10 cellular contexts compared by ENCODE assay signal in the genomic region with DNA sequence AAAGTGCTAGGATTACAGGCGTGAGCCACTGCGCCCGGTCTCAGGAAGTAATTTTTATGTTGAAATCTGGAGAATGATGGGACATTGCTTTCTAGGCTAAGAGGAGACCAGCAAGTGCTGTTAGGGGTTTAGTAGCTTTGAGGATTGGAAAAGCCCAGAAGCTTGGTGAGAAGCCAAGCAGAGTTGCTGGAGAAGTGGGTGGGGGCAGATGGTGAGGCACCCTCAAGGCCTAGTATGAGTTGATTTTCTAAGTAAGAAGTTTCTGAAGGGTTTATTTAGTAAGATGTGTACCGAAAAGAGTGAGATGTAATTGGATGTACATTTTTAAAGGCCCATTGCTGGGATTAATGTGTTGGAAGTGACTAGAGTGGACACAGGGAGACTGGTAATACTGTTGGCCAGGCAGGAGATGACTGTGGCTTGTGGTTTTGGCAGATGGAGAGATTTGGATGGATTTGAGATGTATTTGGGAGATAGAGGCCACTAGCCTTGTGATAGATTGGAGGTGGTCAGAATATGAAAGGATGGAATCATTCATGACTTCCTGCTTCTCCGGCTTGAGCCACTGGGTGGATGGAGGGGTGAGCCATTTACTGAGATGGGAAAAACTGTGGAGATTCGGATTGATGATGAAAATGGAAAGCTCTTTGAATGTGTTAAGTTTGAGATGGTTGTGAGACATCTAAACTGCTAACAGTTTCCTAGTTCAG. TPM values are rescaled to one million over a fixed set of nuclear protein-coding genes. Genes with fewer than 3 reads are reported as not detected.
DNase-seq lines count a peak whose midpoint lies in the region; ATAC-seq and TF ChIP-seq lines count a peak whose summit lies in the region.
"Had no signal": no experiment of that assay in that cellular context is flagged by ENCODE, and none has a peak within 500 bp of the region (broad histone marks: within the 10 kb centered on the region; RNA-seq: fewer than 3 reads in every experiment).

No MANE protein-coding gene starts in this region.

- BruUV-seq in A673 (replicated peaks; lab: Mats Ljungman, UMichigan): no TSS peak

- H3K4me1 Mint-ChIP-seq in activated CD8-positive, alpha-beta T cell treated with anti-CD3 and anti-CD28 coated beads for 36 hours (ENCODE audit: low read depth): peaks cover 26% of the 10 kb centered on the region

- POLR2A ChIA-PET in activated CD8-positive, alpha-beta T cell treated with anti-CD3 and anti-CD28 coated beads for 36 hours (lab: Charles Lee): no interaction called here
- POLR2A ChIA-PET in A673 (lab: Charles Lee; ENCODE audit: low non-redundant PET): no interaction called here

- WGBS in psoas muscle, 3 donors: 91 to 95% (median 93%) methylated on average over 6 of the region's 6 CpGs

- peaks cover 3% of the 10 kb centered on the region for H3K9me3 Mint-ChIP-seq in activated CD8-positive, alpha-beta T cell treated with anti-CD3 and anti-CD28 coated beads for 36 hours

- peaks cover 15% of the 10 kb centered on the region for H3K36me3 Mint-ChIP-seq in activated CD8-positive, alpha-beta T cell treated with anti-CD3 and anti-CD28 coated beads for 36 hours (ENCODE audit: low read depth)

- H3K27me3 ChIP-seq in DND-41 (ENCODE audit: insufficient read depth, low read length, poor library complexity): no peaks in the 10 kb centered on the region
- no peaks in the 10 kb centered on the region for H3K27me3 ChIP-seq in A673 (replicated peaks; ENCODE audit: insufficient read depth, low read depth, low read length, poor library complexity)
- H3K27me3 ChIP-seq in psoas muscle (ENCODE audit: insufficient read depth in 3 of 3, low read length in 2 of 3): no peaks in the 10 kb centered on the region
- H3K27me3 ChIP-seq: suprapubic skin had no signal

- no peak overlapping the region for H2AFZ ChIP-seq in DND-41 (ENCODE audit: low read depth, low read length)

- no peaks in the 10 kb centered on the region for H4K20me1 ChIP-seq in DND-41 (ENCODE audit: insufficient read depth, low read length)

- H3K9me3 ChIP-seq in DND-41 (ENCODE audit: insufficient read depth, low read length, severe bottlenecking) (no peaks in the 10 kb centered on the region), A673 (ENCODE audit: low read depth, low read length, poor library complexity, severe bottlenecking) (no peaks in the 10 kb centered on the region), psoas muscle (no peaks in the 10 kb centered on the region)
- H3K9me3 ChIP-seq: suprapubic skin had no signal

- no peaks in the 10 kb centered on the region for H3K27me3 Mint-ChIP-seq in activated CD8-positive, alpha-beta T cell treated with anti-CD3 and anti-CD28 coated beads for 36 hours

- H3K36me3 ChIP-seq in DND-41 (ENCODE audit: insufficient read depth, low read length) (peaks cover 11% of the 10 kb centered on the region; the same call in 1 of the 2 replicates), A673 (ENCODE audit: insufficient read depth, low read length, poor library complexity, severe bottlenecking) (peaks cover 6% of the 10 kb centered on the region), psoas muscle (ENCODE audit: insufficient read depth in 1 of 2, low read depth in 1 of 2) (peaks cover 0 to 26% of the 10 kb centered on the region in 2 donors)

- DNase-seq in DND-41 (no peak), HFF-Myc (ENCODE audit: extremely low read depth, low read depth) (peak; percentile 19), glomerular visceral epithelial cell (ENCODE audit: extremely low spot score) (peak; percentile 58), activated gamma-delta T cell treated with Interleukin-2 at 50 U/mL for 16 hours (no peak), A673 (ENCODE audit: low spot score) (no peak), psoas muscle (no peak)
- DNase-seq in activated CD8-positive, alpha-beta T cell treated with anti-CD3 and anti-CD28 coated beads for 36 hours: peak; percentile 31
- no peak for DNase-seq in activated CD4-positive, CD25-positive, alpha-beta regulatory T cell treated with anti-CD3 and anti-CD28 coated beads, Interleukin-2, amount 50 U/mL, for 72 hours
- DNase-seq: NCI-H1436 treated with DMSO at 0.1 percent for 48 hours had no signal

- peak overlapping the region; percentile 48; the same call in 1 of the 2 replicates for H3K4me2 ChIP-seq in DND-41 (ENCODE audit: insufficient read depth, low read length)

- H3K79me2 ChIP-seq in DND-41 (ENCODE audit: insufficient read depth, low read length): peaks cover 47% of the 10 kb centered on the region

- H3K4me3 ChIP-seq in DND-41 (ENCODE audit: low read depth in 1 of 2, low read length in 2 of 2) (no peak overlapping the region), HFF-Myc (replicated peaks; ENCODE audit: low read depth, low read length) (no peak overlapping the region), A673 (ENCODE audit: low read depth, low read length, poor library complexity, severe bottlenecking) (no peak overlapping the region), psoas muscle (no peak overlapping the region)
- H3K4me3 ChIP-seq: suprapubic skin had no signal

- peaks cover 41% of the 10 kb centered on the region for H3K4me1 ChIP-seq in DND-41 (ENCODE audit: insufficient read depth, low read length)
- peaks cover 12% of the 10 kb centered on the region for H3K4me1 ChIP-seq in A673 (ENCODE audit: insufficient read depth, low read length, poor library complexity, severe bottlenecking)
- peaks cover 19% of the 10 kb centered on the region for H3K4me1 ChIP-seq in psoas muscle

- peak overlapping the region; percentile 37 for H3K27ac Mint-ChIP-seq in activated CD8-positive, alpha-beta T cell treated with anti-CD3 and anti-CD28 coated beads for 36 hours

- no peak for TF ChIP-seq CTCF in DND-41 (IDR thresholded peaks at IDR 0.05; ENCODE audit: borderline replicate concordance, extremely low read depth, low read length, poor library complexity, severe bottlenecking)
- TF ChIP-seq CTCF in HFF-Myc (IDR thresholded peaks at IDR 0.05; ENCODE audit: low read depth, low read length, missing control alignments): no peak
- no peak for TF ChIP-seq CTCF in activated CD8-positive, alpha-beta T cell treated with anti-CD3 and anti-CD28 coated beads for 36 hours (IDR thresholded peaks at IDR 0.05)
- no peak for TF ChIP-seq CTCF in A673 (conservative IDR thresholded peaks at IDR 0.05; ENCODE audit: low read depth, low read length)
- no peak for TF ChIP-seq CTCF in psoas muscle (IDR thresholded peaks at IDR 0.05)

- no peak for ATAC-seq in DND-41 (ENCODE audit: insufficient read depth, low read depth)
- ATAC-seq in activated CD8-positive, alpha-beta T cell treated with anti-CD3 and anti-CD28 coated beads for 36 hours: no peak
- ATAC-seq in psoas muscle: no peak

- H3K9ac ChIP-seq in DND-41 (ENCODE audit: low read depth, low read length): peak overlapping the region; percentile 7; the same call in 1 of the 2 replicates

- CTCF ChIA-PET in activated CD8-positive, alpha-beta T cell treated with anti-CD3 and anti-CD28 coated beads for 36 hours (lab: Charles Lee): interaction anchor here (0.8 to 3.0 kb wide), 6 partner anchors 9 to 451 kb away, joined by 3 to 16 read pairs (median 5); no protein-coding TSS in a partner anchor
- CTCF ChIA-PET in A673 (lab: Charles Lee): no interaction called here

- no peak overlapping the region for H3K4me3 Mint-ChIP-seq in activated CD8-positive, alpha-beta T cell treated with anti-CD3 and anti-CD28 coated beads for 36 hours

- 0 out of 2 replicates have a peak overlapping the region, but pooled peaks have one; percentile 29 for H3K27ac ChIP-seq in DND-41 (ENCODE audit: low read length)
- no peak overlapping the region for H3K27ac ChIP-seq in A673 (ENCODE audit: low read depth, low read length, poor library complexity, severe bottlenecking)
- no peak overlapping the region for H3K27ac ChIP-seq in psoas muscle
- H3K27ac ChIP-seq: suprapubic skin had no signal

- intact Hi-C loops in activated CD8-positive, alpha-beta T cell treated with anti-CD3 and anti-CD28 coated beads for 36 hours (cut with micrococcal nuclease): no loop called here
- intact Hi-C loops in A673 (cut with micrococcal nuclease; ENCODE audit: unreplicated experiment): no loop called here
- intact Hi-C loops in psoas muscle (cut with DNase I): loop anchor here in 1 of 2 donors (5.0 kb wide), 1 partner anchor 131 kb away; no protein-coding TSS in a partner anchor

RNA-seq across cellular contexts. Expression of a gene that starts 2.3 kb away (rescaled TPM):
- 10 to 100 TPM; 14.0 to 16.1 TPM for total RNA-seq in activated CD8-positive, alpha-beta T cell treated with anti-CD3 and anti-CD28 coated beads for 36 hours
- 28.4 and 30.7 TPM in 2 replicates for total RNA-seq in A673 (2021)
- 10 to 100 TPM; 17.6 to 21.2 (median 20.1) TPM for total RNA-seq in psoas muscle
- polyA plus RNA-seq in psoas muscle: 10 to 100 TPM in 2 of 3 donors, 1 to 10 TPM in 1; 8.4 to 31.2 (median 24.2) TPM

RNA-seq across cellular contexts. Expression of a gene that starts 4.2 kb away (rescaled TPM):
- 1 to 10 TPM; 4.3 to 4.4 TPM for total RNA-seq in activated CD8-positive, alpha-beta T cell treated with anti-CD3 and anti-CD28 coated beads for 36 hours
- 13.4 and 15.9 TPM in 2 replicates for total RNA-seq in A673 (2021)
- 10 to 100 TPM in 1 of 4 donors, 1 to 10 TPM in 3; 6.7 to 11.2 (median 8.9) TPM for total RNA-seq in psoas muscle
- polyA plus RNA-seq in psoas muscle: 1 to 10 TPM; 2.1 to 7.8 (median 3.4) TPM

Comparison
In these comparisons a context has a peak if more than half of its experiments do, and no peak if none do; other contexts are left out.
1. DNase-seq: peak in HFF-Myc (single experiment), activated CD8-positive, alpha-beta T cell treated with anti-CD3 and anti-CD28 coated beads for 36 hours (single experiment) and glomerular visceral epithelial cell (single experiment); none in DND-41 (single experiment), activated CD4-positive, CD25-positive, alpha-beta regulatory T cell treated with anti-CD3 and anti-CD28 coated beads, Interleukin-2, amount 50 U/mL, for 72 hours (single experiment), activated gamma-delta T cell treated with Interleukin-2 at 50 U/mL for 16 hours (single experiment), A673 (single experiment) and psoas muscle (0 of 2).